Comparison of ENCODE assay signal across 1 cellular context in the genomic region with DNA sequence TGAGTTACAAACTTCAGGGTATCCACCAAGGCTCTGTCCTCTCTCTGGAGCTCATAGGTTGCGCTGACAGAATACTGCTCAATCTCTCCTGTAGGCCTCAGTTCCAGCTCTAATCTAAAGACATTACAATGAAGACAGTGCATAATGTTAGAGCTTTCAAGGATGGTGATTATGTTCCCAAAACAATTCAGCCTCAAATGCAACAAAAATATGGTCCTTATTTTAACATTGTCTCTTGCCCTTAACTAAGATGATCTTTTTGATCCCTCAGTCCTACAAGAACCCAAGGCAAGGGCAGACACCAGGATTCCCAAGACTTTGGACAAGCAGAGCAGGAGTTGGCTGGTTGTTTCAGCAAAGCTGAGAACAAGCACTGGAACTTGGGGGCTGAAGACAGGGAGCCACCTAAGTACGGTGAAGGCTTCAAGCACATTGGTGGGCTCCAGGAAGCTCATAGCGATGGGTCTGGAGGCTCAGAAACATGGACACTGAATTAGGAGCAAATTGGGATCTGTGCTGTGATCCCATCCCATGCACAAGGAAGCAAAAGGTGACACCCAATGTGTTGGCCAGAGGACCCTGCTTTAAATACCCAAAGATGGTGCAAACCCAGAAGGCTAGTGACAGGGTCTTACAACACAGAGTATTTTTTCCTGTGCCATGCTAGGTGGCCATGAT.
TF ChIP-seq lines count a peak whose summit lies in the region.

No MANE protein-coding gene starts in this region.

TF ChIP-seq in IMR-90, 13 proteins besides CTCF, POLR2A, EP300 and RAD21:
- TF ChIP-seq, protein P1, sequence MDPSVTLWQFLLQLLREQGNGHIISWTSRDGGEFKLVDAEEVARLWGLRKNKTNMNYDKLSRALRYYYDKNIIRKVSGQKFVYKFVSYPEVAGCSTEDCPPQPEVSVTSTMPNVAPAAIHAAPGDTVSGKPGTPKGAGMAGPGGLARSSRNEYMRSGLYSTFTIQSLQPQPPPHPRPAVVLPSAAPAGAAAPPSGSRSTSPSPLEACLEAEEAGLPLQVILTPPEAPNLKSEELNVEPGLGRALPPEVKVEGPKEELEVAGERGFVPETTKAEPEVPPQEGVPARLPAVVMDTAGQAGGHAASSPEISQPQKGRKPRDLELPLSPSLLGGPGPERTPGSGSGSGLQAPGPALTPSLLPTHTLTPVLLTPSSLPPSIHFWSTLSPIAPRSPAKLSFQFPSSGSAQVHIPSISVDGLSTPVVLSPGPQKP (IDR thresholded peaks at IDR 0.05; ENCODE audit: borderline replicate concordance, low read depth, low read length): no peak
- TF ChIP-seq MAZ (IDR thresholded peaks at IDR 0.05; ENCODE audit: borderline replicate concordance, low read depth, low read length) (no peak), CHD1 (IDR thresholded peaks at IDR 0.05; ENCODE audit: low read depth, low read length) (no peak), NFE2L2 (IDR thresholded peaks at IDR 0.05; ENCODE audit: low read depth, low read length) (no peak), FOS (IDR thresholded peaks at IDR 0.05; ENCODE audit: low read depth, low read length) (no peak), BHLHE40 (IDR thresholded peaks at IDR 0.05; ENCODE audit: low read depth, low read length) (no peak), MAFK (IDR thresholded peaks at IDR 0.05; ENCODE audit: low read depth, low read length) (no peak), RFX5 (IDR thresholded peaks at IDR 0.05; ENCODE audit: low read depth, low read length) (no peak), CEBPB (IDR thresholded peaks at IDR 0.05; ENCODE audit: low read depth, low read length) (no peak), RCOR1 (IDR thresholded peaks at IDR 0.05; ENCODE audit: insufficient replicate concordance, low read length) (no peak), MXI1 (IDR thresholded peaks at IDR 0.05; ENCODE audit: borderline replicate concordance, low read depth, low read length) (no peak), SMC3 (IDR thresholded peaks at IDR 0.05; ENCODE audit: low read depth, low read length) (no peak)
- TF ChIP-seq, protein P2, sequence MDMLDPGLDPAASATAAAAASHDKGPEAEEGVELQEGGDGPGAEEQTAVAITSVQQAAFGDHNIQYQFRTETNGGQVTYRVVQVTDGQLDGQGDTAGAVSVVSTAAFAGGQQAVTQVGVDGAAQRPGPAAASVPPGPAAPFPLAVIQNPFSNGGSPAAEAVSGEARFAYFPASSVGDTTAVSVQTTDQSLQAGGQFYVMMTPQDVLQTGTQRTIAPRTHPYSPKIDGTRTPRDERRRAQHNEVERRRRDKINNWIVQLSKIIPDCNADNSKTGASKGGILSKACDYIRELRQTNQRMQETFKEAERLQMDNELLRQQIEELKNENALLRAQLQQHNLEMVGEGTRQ (IDR thresholded peaks at IDR 0.05; ENCODE audit: low read depth, low read length): no peak
